Comparison of ENCODE assay signal across 20 cellular contexts in the genomic region with DNA sequence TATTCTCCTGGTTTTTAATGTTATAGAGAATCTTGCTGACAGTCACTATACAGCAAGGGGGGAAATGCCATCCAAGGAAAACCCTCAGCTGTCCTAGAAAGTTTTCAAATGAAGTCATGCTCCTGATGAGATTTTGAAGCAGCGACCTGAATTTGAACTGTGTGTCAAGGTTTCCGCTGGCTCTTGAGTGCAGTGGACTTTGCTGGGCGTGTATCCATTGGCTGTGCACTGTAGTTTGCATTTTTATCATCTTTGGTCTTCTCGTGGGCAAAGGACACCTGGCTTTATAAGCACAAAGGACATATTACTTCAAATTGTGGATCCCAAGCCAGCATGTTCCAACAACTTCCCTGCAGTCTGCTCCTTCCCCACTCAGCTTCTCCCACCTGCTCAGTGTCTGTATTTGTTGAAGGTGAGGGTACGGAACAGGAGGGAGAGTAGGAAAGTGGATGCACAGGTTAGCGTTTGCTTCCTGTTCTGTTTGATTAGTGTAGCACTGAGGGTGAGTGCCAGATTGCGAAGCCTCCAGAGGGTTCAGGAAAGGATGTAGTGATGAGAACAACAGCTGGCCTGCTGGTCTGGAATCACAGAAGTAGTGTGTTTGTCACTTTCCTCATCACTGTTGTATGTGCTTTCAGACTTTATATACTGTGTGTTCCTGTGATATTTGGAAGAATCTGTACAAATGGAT.
DNase-seq lines count a peak whose midpoint lies in the region; FAIRE-seq and TF ChIP-seq lines count a peak whose summit lies in the region.
"Had no signal": no experiment of that assay in that cellular context is flagged by ENCODE, and none has a peak within 500 bp of the region (broad histone marks: within the 10 kb centered on the region; RNA-seq: fewer than 3 reads in every experiment).

No MANE protein-coding gene starts in this region.

- H3K4me3 Mint-ChIP-seq in Caco-2 (ENCODE audit: unreplicated experiment) = no peak overlapping the region
- H3K4me3 Mint-ChIP-seq: CD8-positive, alpha-beta T cell; H9; IgD-negative memory B cell had no signal

- peaks cover 12% of the 10 kb centered on the region for H3K27me3 Mint-ChIP-seq in Caco-2 (ENCODE audit: insufficient read depth, unreplicated experiment)
- H3K27me3 Mint-ChIP-seq: IgD-negative memory B cell had no signal

- peaks cover 20% of the 10 kb centered on the region for H3K9me3 Mint-ChIP-seq in Caco-2 (ENCODE audit: unreplicated experiment)
- H3K9me3 Mint-ChIP-seq: CD8-positive, alpha-beta T cell had no signal

- 36 to 60% (median 39%) methylated on average over 7 of the region's 7 CpGs for WGBS in small intestine, 3 donors

- BruUV-seq in Caco-2 (replicated peaks; lab: Mats Ljungman, UMichigan) = no TSS peak

- intact Hi-C loops in cardiac septum (cut with DNase I) = no loop called here
- intact Hi-C loops in Caco-2 (cut with micrococcal nuclease; ENCODE audit: unreplicated experiment) = no loop called here

- H3K9me3 ChIP-seq in cardiac muscle cell (ENCODE audit: low read depth) (no peaks in the 10 kb centered on the region), small intestine (ENCODE audit: control insufficient read depth, low read depth) (no peaks in the 10 kb centered on the region), Caco-2 (no peaks in the 10 kb centered on the region)
- H3K9me3 ChIP-seq: SJCRH30 had no signal

- no peak overlapping the region for H3K27ac Mint-ChIP-seq in Caco-2 (ENCODE audit: unreplicated experiment)
- H3K27ac Mint-ChIP-seq: CD8-positive, alpha-beta T cell; H9; IgD-negative memory B cell had no signal

- H3K27me3 ChIP-seq in cardiac muscle cell = no peaks in the 10 kb centered on the region
- no peaks in the 10 kb centered on the region for H3K27me3 ChIP-seq in small intestine (ENCODE audit: control insufficient read depth in 2 of 2, insufficient read depth in 2 of 2, low read length in 2 of 2)
- no peaks in the 10 kb centered on the region for H3K27me3 ChIP-seq in Caco-2 (replicated peaks; ENCODE audit: control insufficient read depth, insufficient read depth, low read length)
- H3K27me3 ChIP-seq: BLaER1 treated with 17β-estradiol and CSF1 and Interleukin-3, amounts not matched to agents 10 nM and 100 nM had no signal

- H3K4me1 ChIP-seq in cardiac muscle cell (ENCODE audit: low read depth) = peaks cover 26% of the 10 kb centered on the region
- H3K4me1 ChIP-seq in small intestine (ENCODE audit: control insufficient read depth in 2 of 2, insufficient read depth in 1 of 2, low read depth in 1 of 2, low read length in 1 of 2) = no peaks in the 10 kb centered on the region
- no peaks in the 10 kb centered on the region for H3K4me1 ChIP-seq in Caco-2
- H3K4me1 ChIP-seq: BLaER1 treated with 17β-estradiol and CSF1 and Interleukin-3, amounts not matched to agents 10 nM and 100 nM; SJCRH30 had no signal

- H3K36me3 ChIP-seq in cardiac muscle cell (no peaks in the 10 kb centered on the region), small intestine (ENCODE audit: control insufficient read depth in 2 of 2, insufficient read depth in 2 of 2, low read length in 2 of 2) (no peaks in the 10 kb centered on the region), Caco-2 (ENCODE audit: control insufficient read depth, insufficient read depth, low read length) (no peaks in the 10 kb centered on the region)
- H3K36me3 ChIP-seq: BLaER1 treated with 17β-estradiol and CSF1 and Interleukin-3, amounts not matched to agents 10 nM and 100 nM; SJCRH30 had no signal

- TF ChIP-seq CTCF in cardiac muscle cell (IDR thresholded peaks at IDR 0.05; ENCODE audit: low read depth, low read length) (no peak), fibroblast of pulmonary artery (IDR thresholded peaks at IDR 0.05; ENCODE audit: low read length, missing control alignments) (no peak), Caco-2 (IDR thresholded peaks at IDR 0.05; ENCODE audit: insufficient read depth in 1 of 2, low read depth in 1 of 2, low read length in 1 of 2, severe bottlenecking in 1 of 2, unreplicated experiment in 1 of 2) (no peak)

- H3K4me3 ChIP-seq in cardiac muscle cell (no peak overlapping the region), fibroblast of pulmonary artery (replicated peaks; ENCODE audit: low read depth, low read length) (no peak overlapping the region), small intestine (ENCODE audit: low read depth in 1 of 2, low read length in 2 of 2) (no peak overlapping the region), Caco-2 (ENCODE audit: low read depth, low read length) (no peak overlapping the region)
- H3K4me3 ChIP-seq: BLaER1 treated with 17β-estradiol and CSF1 and Interleukin-3, amounts not matched to agents 10 nM and 100 nM; PC-9; SJCRH30 had no signal

- no peak for FAIRE-seq in small intestine (lab: Jason Lieb, UNC)
- FAIRE-seq: D721Med, G401.6 had no signal

- H3K27ac ChIP-seq in cardiac muscle cell (peak overlapping the region; percentile 77), small intestine (ENCODE audit: low read depth in 1 of 2, low read length in 1 of 2) (no peak overlapping the region)
- H3K27ac ChIP-seq: BLaER1 treated with 17β-estradiol and CSF1 and Interleukin-3, amounts not matched to agents 10 nM and 100 nM; HL-60; PC-9; RWPE1; SJCRH30 had no signal

- CTCF ChIA-PET in Caco-2 (lab: Charles Lee) = no interaction called here

- no peaks in the 10 kb centered on the region for H3K36me3 Mint-ChIP-seq in Caco-2 (ENCODE audit: insufficient read depth, unreplicated experiment)
- H3K36me3 Mint-ChIP-seq: CD8-positive, alpha-beta T cell; IgD-negative memory B cell had no signal

- POLR2A ChIA-PET in Caco-2 (lab: Charles Lee) = no interaction called here

- peak; percentile 21 to 29 for DNase-seq in cardiac muscle cell (ENCODE audit: low read depth in 1 of 2, low spot score in 1 of 2)
- no peak for DNase-seq in cardiac septum (ENCODE audit: low spot score)
- DNase-seq in NCI-H2171 treated with DMSO at 0.1 percent for 48 hours (lab: John Stamatoyannopoulos, UW) = peak; percentile 98
- DNase-seq in fibroblast of pulmonary artery (ENCODE audit: low read depth) = peak; percentile 25
- peak; percentile 6 for DNase-seq in small intestine
- DNase-seq in Caco-2 = no peak
- no peak for DNase-seq in midbrain (lab: John Stamatoyannopoulos, UW)
- DNase-seq: CD8-positive, alpha-beta T cell; H9; Karpas-422; NCI-H1436; NCI-H1930; PC-9; SJCRH30 had no signal

- H3K4me1 Mint-ChIP-seq in Caco-2 (ENCODE audit: low read depth, unreplicated experiment) = no peaks in the 10 kb centered on the region
- H3K4me1 Mint-ChIP-seq: IgD-negative memory B cell had no signal

Comparison
In these comparisons a context has a peak if more than half of its experiments do, and no peak if none do; other contexts are left out.
1. DNase-seq: peak in cardiac muscle cell (2 of 2), NCI-H2171 treated with DMSO at 0.1 percent for 48 hours (single experiment), fibroblast of pulmonary artery (single experiment) and small intestine (single experiment); none in cardiac septum (single experiment), Caco-2 (0 of 2) and midbrain (single experiment).